10 cellular contexts compared by ENCODE assay signal in the genomic region with DNA sequence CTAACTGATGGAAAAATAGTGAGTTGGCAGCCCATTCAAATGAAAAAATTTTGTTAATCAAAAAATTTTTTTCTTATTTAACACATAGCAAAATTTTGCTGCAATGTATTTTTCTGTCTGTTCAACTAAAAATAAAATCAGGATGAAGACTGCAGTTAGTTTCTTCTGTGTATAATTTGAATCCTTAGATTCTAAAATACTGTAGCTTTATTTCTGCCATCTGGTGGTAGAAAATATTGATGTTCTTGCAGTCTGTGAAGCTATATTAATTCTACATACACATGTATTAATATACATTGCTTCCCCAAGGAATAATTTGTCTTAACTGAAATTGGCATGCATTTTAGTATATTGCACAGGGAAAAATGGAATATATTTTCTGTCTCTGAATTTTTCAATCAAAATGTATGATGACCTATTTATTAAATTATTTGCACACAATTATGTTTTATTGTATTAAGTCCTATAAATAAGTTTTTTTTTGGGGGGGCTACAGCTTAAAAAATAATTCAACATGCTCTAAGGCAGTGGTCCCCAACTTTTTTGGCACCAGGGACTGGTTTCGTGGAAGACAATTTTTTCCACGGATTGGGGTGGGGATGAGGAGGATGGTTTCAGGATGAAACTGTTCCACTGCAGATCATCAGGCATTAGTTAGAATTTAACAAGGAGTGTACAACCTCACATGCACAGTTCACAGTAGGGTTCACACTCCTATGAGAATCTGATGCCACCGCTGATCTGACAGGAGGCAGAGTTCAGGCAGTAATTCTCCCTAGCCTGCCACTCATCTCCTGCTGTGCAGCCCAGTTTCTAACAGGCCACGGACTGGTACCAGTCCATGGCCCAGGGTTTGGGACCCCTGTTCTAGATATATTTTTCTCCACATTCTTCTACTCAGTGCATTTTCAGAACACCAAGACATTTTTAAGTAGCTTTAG.
A peak's percentile ranks its signal among the peaks of the same experiment; 100 is the strongest.
DNase-seq lines count a peak whose midpoint lies in the region; ATAC-seq and TF ChIP-seq lines count a peak whose summit lies in the region.
"Had no signal": no experiment of that assay in that cellular context is flagged by ENCODE, and none has a peak within 500 bp of the region (broad histone marks: within the 10 kb centered on the region; RNA-seq: fewer than 3 reads in every experiment).

No MANE protein-coding gene starts in this region.

- no peak overlapping the region for H3K4me3 ChIP-seq in endodermal cell (ENCODE audit: low read length)
- H3K4me3 ChIP-seq in psoas muscle = no peak overlapping the region
- H3K4me3 ChIP-seq in suprapubic skin = no peak overlapping the region
- H3K4me3 ChIP-seq: SJCRH30 had no signal

- peaks cover 8% of the 10 kb centered on the region for H3K9me3 ChIP-seq in endodermal cell (ENCODE audit: control insufficient read depth, low read length)
- no peaks in the 10 kb centered on the region for H3K9me3 ChIP-seq in psoas muscle
- no peaks in the 10 kb centered on the region for H3K9me3 ChIP-seq in suprapubic skin
- H3K9me3 ChIP-seq: SJCRH30 had no signal

- H3K9ac ChIP-seq in endodermal cell (ENCODE audit: extremely low read depth, low read length, poor library complexity, severe bottlenecking) = no peak overlapping the region

- TF ChIP-seq POLR2A in suprapubic skin (IDR thresholded peaks at IDR 0.05) = no peak

- no peaks in the 10 kb centered on the region for H3K36me3 Mint-ChIP-seq in endodermal cell (ENCODE audit: low read depth)
- H3K36me3 Mint-ChIP-seq in activated T-helper 17 cell treated with anti-CD3 and anti-CD28 coated beads, Interleukin-2, amount 50 U/mL, for 72 hours (ENCODE audit: low read depth) = no peaks in the 10 kb centered on the region

- no peaks in the 10 kb centered on the region for H3K4me1 Mint-ChIP-seq in endodermal cell
- H3K4me1 Mint-ChIP-seq in activated T-helper 17 cell treated with anti-CD3 and anti-CD28 coated beads, Interleukin-2, amount 50 U/mL, for 72 hours = no peaks in the 10 kb centered on the region
- H3K4me1 Mint-ChIP-seq: B cell had no signal

- no peaks in the 10 kb centered on the region for H3K27me3 Mint-ChIP-seq in endodermal cell (ENCODE audit: insufficient read depth)
- no peaks in the 10 kb centered on the region for H3K27me3 Mint-ChIP-seq in activated T-helper 17 cell treated with anti-CD3 and anti-CD28 coated beads, Interleukin-2, amount 50 U/mL, for 72 hours
- H3K27me3 Mint-ChIP-seq: B cell had no signal

- peaks cover 3% of the 10 kb centered on the region for H3K9me3 Mint-ChIP-seq in endodermal cell
- H3K9me3 Mint-ChIP-seq in activated T-helper 17 cell treated with anti-CD3 and anti-CD28 coated beads, Interleukin-2, amount 50 U/mL, for 72 hours = peaks cover 4% of the 10 kb centered on the region

- no peak overlapping the region for H3K27ac Mint-ChIP-seq in endodermal cell
- no peak overlapping the region for H3K27ac Mint-ChIP-seq in activated T-helper 17 cell treated with anti-CD3 and anti-CD28 coated beads, Interleukin-2, amount 50 U/mL, for 72 hours
- H3K27ac Mint-ChIP-seq: B cell had no signal

- 85 to 93% methylated on average over 2 to 4 of the region's 4 CpGs for WGBS in endodermal cell (ENCODE audit: insufficient coverage in 1 of 2, insufficient read length in 1 of 2), 2 experiments
- WGBS in psoas muscle, 3 donors = 70 to 76% (median 72%) methylated on average over 4 of the region's 4 CpGs
- WGBS in suprapubic skin = 81% methylated on average over 4 of the region's 4 CpGs

- no peaks in the 10 kb centered on the region for H3K36me3 ChIP-seq in endodermal cell (ENCODE audit: control insufficient read depth, insufficient read depth, low read length)
- no peaks in the 10 kb centered on the region for H3K36me3 ChIP-seq in psoas muscle (ENCODE audit: insufficient read depth in 1 of 2, low read depth in 1 of 2)
- no peaks in the 10 kb centered on the region for H3K36me3 ChIP-seq in suprapubic skin
- H3K36me3 ChIP-seq: SJCRH30 had no signal

- no peak for ATAC-seq in psoas muscle
- no peak for ATAC-seq in HG02642 (IDR thresholded peaks at IDR 0.05; ENCODE audit: poor library complexity, unreplicated experiment)
- no peak for ATAC-seq in activated T-helper 17 cell treated with anti-CD3 and anti-CD28 coated beads, Interleukin-2, amount 50 U/mL, for 72 hours (replicated peaks)

- TF ChIP-seq CTCF in endodermal cell (conservative IDR thresholded peaks at IDR 0.05) (peak; percentile 74), psoas muscle (IDR thresholded peaks at IDR 0.05) (peak; percentile 59), suprapubic skin (IDR thresholded peaks at IDR 0.05) (peak in 1 of 2 donors; percentile 31)

- H3K4me1 ChIP-seq in endodermal cell (ENCODE audit: control insufficient read depth, insufficient read depth, low read length) (no peaks in the 10 kb centered on the region), psoas muscle (no peaks in the 10 kb centered on the region), suprapubic skin (peaks cover 3% of the 10 kb centered on the region)

- intact Hi-C loops in psoas muscle (cut with DNase I) = loop anchor here (2.0 to 10.0 kb wide), 4 partner anchors 258 to 335 kb away; a partner anchor contains a TSS

- H3K27me3 ChIP-seq in endodermal cell (ENCODE audit: control insufficient read depth, insufficient read depth, low read length, poor library complexity, severe bottlenecking) (no peaks in the 10 kb centered on the region), psoas muscle (ENCODE audit: insufficient read depth in 3 of 3, low read length in 2 of 3) (no peaks in the 10 kb centered on the region), suprapubic skin (no peaks in the 10 kb centered on the region)
- H3K27me3 ChIP-seq: SJCRH30 had no signal

- DNase-seq in NCI-H1417 (lab: John Stamatoyannopoulos, UW) (peak in 2 of 3 experiments; percentile 15 to 66), NCI-H1417 treated with DMSO at 0.1 percent for 48 hours (lab: John Stamatoyannopoulos, UW) (no peak), NCI-H526 (lab: John Stamatoyannopoulos, UW) (peak; percentile 41 to 71), endodermal cell (no peak), psoas muscle (no peak), suprapubic skin (ENCODE audit: low spot score in 2 of 2) (no peak)

- no peak for TF ChIP-seq EP300 in suprapubic skin (IDR thresholded peaks at IDR 0.05)

- H3K27ac ChIP-seq in endodermal cell (ENCODE audit: low read depth, low read length) = no peak overlapping the region
- H3K27ac ChIP-seq in psoas muscle = no peak overlapping the region
- H3K27ac ChIP-seq in suprapubic skin = no peak overlapping the region
- H3K27ac ChIP-seq: SJCRH30 had no signal

- H3K4me3 Mint-ChIP-seq in endodermal cell = no peak overlapping the region
- H3K4me3 Mint-ChIP-seq in activated T-helper 17 cell treated with anti-CD3 and anti-CD28 coated beads, Interleukin-2, amount 50 U/mL, for 72 hours = no peak overlapping the region
- H3K4me3 Mint-ChIP-seq: B cell had no signal

Comparison
In these comparisons a context has a peak if more than half of its experiments do, and no peak if none do; other contexts are left out.
1. DNase-seq: peak in NCI-H1417 (2 of 3) and NCI-H526 (2 of 2); none in NCI-H1417 treated with DMSO at 0.1 percent for 48 hours (single experiment), endodermal cell (single experiment), psoas muscle (0 of 2) and suprapubic skin (0 of 2).